In genomic region chr2:41772697-41773096, GRCh38 we compare ENCODE assay signal across 34 cellular contexts.
"Had no signal": no experiment of that assay in that cellular context is flagged by ENCODE, and none has a peak within 500 bp of the region (broad histone marks: within the 10 kb centered on the region; RNA-seq: fewer than 3 reads in every experiment).

No MANE protein-coding gene starts in this region.

- H3K36me3 ChIP-seq: MG63 had no signal

- H3K27me3 ChIP-seq: MG63 had no signal

- H3K4me3 ChIP-seq: MG63 had no signal

- DNase-seq: Karpas-422, Kasumi-1, MG63, MM.1S, MV-4-11, NCI-H1048, NCI-H1092, NCI-H1092 treated with DMSO at 0.1 percent for 48 hours, NCI-H1105, NCI-H1417, NCI-H1417 treated with DMSO at 0.1 percent for 48 hours, NCI-H1436, NCI-H1436 treated with DMSO at 0.1 percent for 48 hours, NCI-H146, NCI-H1694, NCI-H1694 treated with DMSO at 0.1 percent for 48 hours, NCI-H187, NCI-H187 treated with DMSO at 0.1 percent for 48 hours, NCI-H1930, NCI-H2029, NCI-H2029 treated with DMSO at 0.1 percent for 48 hours, NCI-H2081, NCI-H2081 treated with DMSO at 0.1 percent for 48 hours, NCI-H2107, NCI-H2171, NCI-H2171 treated with DMSO at 0.1 percent for 48 hours, NCI-H2227 treated with DMSO at 0.1 percent for 48 hours, NCI-H226, NCI-H345, NCI-H446, NCI-H446 treated with DMSO at 0.1 percent for 48 hours, NCI-H510A, NCI-H510A treated with DMSO at 0.1 percent for 48 hours, NCI-H524 had no signal

- H3K9me3 ChIP-seq: MG63 had no signal
